17 cellular contexts compared by ENCODE assay signal in the genomic region with DNA sequence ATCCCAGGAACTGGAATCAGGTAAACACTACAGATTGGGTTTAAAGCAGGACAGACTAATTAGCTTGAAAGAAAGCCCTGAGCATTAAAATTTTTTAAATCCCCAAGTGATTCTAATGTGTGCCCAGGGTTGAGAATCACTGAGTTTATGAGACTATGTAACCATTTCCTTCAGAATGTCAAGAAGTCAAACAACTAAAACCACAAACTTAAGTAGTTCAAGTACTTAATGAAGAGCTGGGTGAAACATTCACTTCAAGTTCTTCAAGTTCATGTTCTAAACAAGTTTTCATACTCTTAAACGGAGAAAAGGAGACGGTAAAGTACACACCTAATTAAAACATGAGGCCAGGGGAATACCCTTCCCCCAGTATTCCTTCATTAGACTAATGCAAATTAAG. TPM values are rescaled to one million over a fixed set of nuclear protein-coding genes. Genes with fewer than 3 reads are reported as not detected.
DNase-seq lines count a peak whose midpoint lies in the region; ATAC-seq, FAIRE-seq and TF ChIP-seq lines count a peak whose summit lies in the region.
"Had no signal": no experiment of that assay in that cellular context is flagged by ENCODE, and none has a peak within 500 bp of the region (broad histone marks: within the 10 kb centered on the region; RNA-seq: fewer than 3 reads in every experiment).

No MANE protein-coding gene starts in this region.

- no peak overlapping the region for H2AK5ac ChIP-seq in mesendoderm (ENCODE audit: low read length)

- no peak overlapping the region for H3K4me3 ChIP-seq in GM12878
- H3K4me3 ChIP-seq in lung: no peak overlapping the region
- no peak overlapping the region for H3K4me3 ChIP-seq in mesendoderm (ENCODE audit: low read length)

- no peak for TF ChIP-seq EP300 in GM12878 (IDR thresholded peaks at IDR 0.05; ENCODE audit: borderline replicate concordance in 1 of 2, control insufficient read depth in 1 of 2, low read depth in 2 of 2, low read length in 2 of 2)

- no peaks in the 10 kb centered on the region for H3K4me1 ChIP-seq in GM12878 (ENCODE audit: control insufficient read depth, insufficient read depth, low read length)
- H3K4me1 ChIP-seq in lung (ENCODE audit: control insufficient read depth in 2 of 2, insufficient read depth in 2 of 2, low read length in 2 of 2): no peaks in the 10 kb centered on the region
- no peaks in the 10 kb centered on the region for H3K4me1 ChIP-seq in mesendoderm (ENCODE audit: control insufficient read depth, low read depth, low read length)

- 96% methylated on average over 2 of the region's 2 CpGs for WGBS in GM12878 (ENCODE audit: insufficient coverage, insufficient replicate concordance, low lambda C conversion rate, missing lambda C conversion rate)
- 72 to 85% methylated on average over 2 of the region's 2 CpGs for WGBS in lung, 2 donors
- no CpG with 5 or more reads among the region's 2 CpGs for WGBS in mesendoderm (ENCODE audit: extremely low coverage, insufficient coverage, low lambda C conversion rate)

- no peak overlapping the region for H3K23ac ChIP-seq in mesendoderm (ENCODE audit: low read length)

- H3K9ac ChIP-seq in GM12878 (ENCODE audit: control insufficient read depth, insufficient read depth, low read length) (no peak overlapping the region), mesendoderm (ENCODE audit: low read length) (no peak overlapping the region)

- ATAC-seq in GM12878: no peak
- peak; percentile 58 for ATAC-seq in lung (ENCODE audit: insufficient read depth, low FRiP score)
- ATAC-seq in activated CD4-positive, CD25-positive, alpha-beta regulatory T cell treated with anti-CD3 and anti-CD28 coated beads, Interleukin-2, amount 50 U/mL, for 24 hours: no peak

- H3K27ac ChIP-seq in C4-2B: peak overlapping the region; percentile 76; the same call in 1 of the 2 replicates
- H3K27ac ChIP-seq in GM12878 (ENCODE audit: control insufficient read depth, insufficient read depth): no peak overlapping the region
- no peak overlapping the region for H3K27ac ChIP-seq in lung (ENCODE audit: low read depth in 1 of 2, low read length in 1 of 2)
- H3K27ac ChIP-seq in mesendoderm (ENCODE audit: low read depth, low read length): no peak overlapping the region

- H4K20me1 ChIP-seq in GM12878 (ENCODE audit: control insufficient read depth, insufficient read depth): no peaks in the 10 kb centered on the region

- no peak overlapping the region for H3K4me2 ChIP-seq in GM12878 (ENCODE audit: control insufficient read depth, insufficient read depth)
- H3K4me2 ChIP-seq in mesendoderm (ENCODE audit: low read length): no peak overlapping the region

- H3K56ac ChIP-seq in mesendoderm (ENCODE audit: low read length): no peak overlapping the region

- no TSS peak for BruUV-seq in GM12878 (replicated peaks; lab: Mats Ljungman, UMichigan)

- no peak overlapping the region for H2BK120ac ChIP-seq in mesendoderm (ENCODE audit: low read depth, low read length)

- H2BK15ac ChIP-seq in mesendoderm (replicated peaks; ENCODE audit: low read depth): no peak overlapping the region

- CTCF ChIA-PET in GM12878 (lab: Yijun Ruan, JAX): interaction anchor here (0.6 to 1.6 kb wide), 2 partner anchors 171 to 202 kb away, joined by 3 read pairs; no protein-coding TSS in a partner anchor

- H2AFZ ChIP-seq in GM12878 (ENCODE audit: control insufficient read depth, low read depth, low read length): no peak overlapping the region

- intact Hi-C loops in GM12878 (cut with micrococcal nuclease; ENCODE audit: unreplicated experiment): no loop called here

- POLR2A ChIA-PET in GM12878 (lab: Charles Lee): no interaction called here

- H3K79me1 ChIP-seq in mesendoderm (ENCODE audit: low read length): peaks cover 1% of the 10 kb centered on the region

- H3K9me3 ChIP-seq in GM12878 (replicated peaks; ENCODE audit: control insufficient read depth, insufficient read depth, low read length) (no peaks in the 10 kb centered on the region), lung (ENCODE audit: control insufficient read depth in 2 of 2, insufficient read depth in 1 of 2, low read length in 1 of 2) (no peaks in the 10 kb centered on the region)

- H3K18ac ChIP-seq in mesendoderm (ENCODE audit: low read length): no peak overlapping the region

- H3K36me3 ChIP-seq in GM12878 (ENCODE audit: control insufficient read depth in 2 of 2, insufficient read depth in 2 of 2, low read length in 1 of 2): peaks cover 0 to 4% of the 10 kb centered on the region in 2 experiments
- peaks cover 3 to 17% of the 10 kb centered on the region in 2 donors for H3K36me3 ChIP-seq in lung (ENCODE audit: control insufficient read depth in 2 of 2, insufficient read depth in 2 of 2, low read length in 2 of 2)
- H3K36me3 ChIP-seq in mesendoderm (ENCODE audit: control insufficient read depth, insufficient read depth, low read length): no peaks in the 10 kb centered on the region

- DNase-seq in M059J (ENCODE audit: low read depth) (peak; percentile 20), GM12878 (ENCODE audit: low read depth, low spot score) (no peak), lung (ENCODE audit: low spot score) (no peak), NCI-H345 (lab: John Stamatoyannopoulos, UW) (no peak), mesendoderm (no peak)
- DNase-seq in activated CD8-positive, alpha-beta memory T cell treated with anti-CD3 and anti-CD28 coated beads for 24 hours: no peak
- DNase-seq: AML-193; CD4-positive, alpha-beta memory T cell; H7; Karpas-422; NCI-H2029; NCI-H69; NK-92 treated with Interleukin-12 subunit alpha and Interleukin-12 subunit beta, amount 100 ng/mL, for 24 hours; OCI-M1; RPMI8226 had no signal

- H3K79me2 ChIP-seq in GM12878 (ENCODE audit: control insufficient read depth, insufficient read depth, low read length): no peaks in the 10 kb centered on the region; the same call in none of the 2 replicates
- H3K79me2 ChIP-seq in mesendoderm (ENCODE audit: control insufficient read depth, insufficient read depth, low read length): no peaks in the 10 kb centered on the region

- RAD21 ChIA-PET in GM12878 (lab: Charles Lee; ENCODE audit: unreplicated experiment): no interaction called here

- no peak overlapping the region for H4K5ac ChIP-seq in mesendoderm (ENCODE audit: low read length)

- H3K27me3 ChIP-seq in GM12878 (replicated peaks in 1 of 2; ENCODE audit: control insufficient read depth in 2 of 2, insufficient read depth in 2 of 2, low read length in 1 of 2) (no peaks in the 10 kb centered on the region), lung (ENCODE audit: control insufficient read depth, insufficient read depth) (no peaks in the 10 kb centered on the region), mesendoderm (ENCODE audit: insufficient read depth, low read length, poor library complexity) (no peaks in the 10 kb centered on the region)

- H2BK5ac ChIP-seq in mesendoderm (ENCODE audit: low read length): no peak overlapping the region

- SMC1A ChIA-PET in GM12878 (lab: Charles Lee; ENCODE audit: uncharacterized antibody, unreplicated experiment): no interaction called here

- FAIRE-seq in GM12878 (lab: Jason Lieb, UNC): no peak

- TF ChIP-seq CTCF in C4-2B (conservative IDR thresholded peaks at IDR 0.05) (no peak), GM12878 (IDR thresholded peaks at IDR 0.05 in 2 of 3, conservative IDR thresholded peaks at IDR 0.05 in 1 of 3; ENCODE audit: control insufficient read depth in 2 of 3, extremely low read depth in 1 of 3, insufficient read depth in 1 of 3, low read depth in 3 of 3, low read length in 3 of 3) (no peak), lung (IDR thresholded peaks at IDR 0.05; ENCODE audit: control extremely low read depth, extremely low read depth) (no peak)

- in situ Hi-C loops in GM12878 (cut with MboI): no loop called here

- H3K4ac ChIP-seq in mesendoderm (ENCODE audit: low read depth, low read length): no peak overlapping the region

- no peak overlapping the region for H4K8ac ChIP-seq in mesendoderm (ENCODE audit: low read depth, low read length)

- TF ChIP-seq POLR2A in GM12878 (IDR thresholded peaks at IDR 0.05; ENCODE audit: low read depth, low read length): no peak

- no peak for TF ChIP-seq RAD21 in GM12878 (IDR thresholded peaks at IDR 0.05; ENCODE audit: insufficient read depth, low read depth, low read length)

RNA-seq across cellular contexts. Expression of a gene that starts 28.2 kb away (rescaled TPM):
- total RNA-seq in M059J (2014; rRNA removed; shearing (Covaris generic)): 0.02 TPM in 1 of 2 replicates, not detected in the other
- total RNA-seq in GM12878 (2013; cell fraction: nucleolus; rRNA removed): 1.0 and 1.1 TPM in 2 replicates
- 0.33 and 0.34 TPM in 2 replicates for total RNA-seq in GM12878 (2014; rRNA removed)
- 0.14 and 0.22 TPM in 2 replicates for total RNA-seq in GM12878 (2014; rRNA removed; fragmentation: Illumina TruSeq; extraction: Trizol)
- 0.51 and 0.72 TPM in 2 replicates for total RNA-seq in GM12878 (2021)
- 0.03 TPM for polyA plus RNA-seq in GM12878 (2011; ENCODE audit: low read depth)
- polyA plus RNA-seq in GM12878 (2011; rRNA removed): 0.33 and 0.71 TPM in 2 replicates
- 0.33 and 0.57 TPM in 2 replicates for polyA plus RNA-seq in GM12878 (2011; cell fraction: cytosol; rRNA removed)
- 1.2 and 1.8 TPM in 2 replicates for polyA plus RNA-seq in GM12878 (2011; cell fraction: nucleus; rRNA removed)
- polyA plus RNA-seq in GM12878 (2012): 0.18 and 0.28 TPM in 2 replicates
- 0.31 and 0.55 TPM in 2 replicates for polyA plus RNA-seq in GM12878 (2014; fragmentation: Illumina TruSeq; extraction: Trizol)
- polyA plus RNA-seq in GM12878 (2014; fragmentation: Nextera tagmentation; extraction: Ambion mirVana): under 1 TPM; 0.02 to 0.29 TPM
- polyA plus RNA-seq in GM12878 (2014; rRNA removed): 0.78 and 0.80 TPM in 2 replicates
- 1 to 10 TPM; 1.5 to 2.1 TPM for polyA plus RNA-seq in GM12878 (2016; fragmentation: Nextera tagmentation; extraction: Ambion mirVana)
- 0.29 and 0.52 TPM in 2 replicates for polyA minus RNA-seq in GM12878 (2011; rRNA and poly(A)+ RNA removed)
- not detected in 2 replicates for polyA minus RNA-seq in GM12878 (2011; cell fraction: cytosol; rRNA and poly(A)+ RNA removed)
- 0.97 and 2.4 TPM in 2 replicates for polyA minus RNA-seq in GM12878 (2011; cell fraction: nucleus; rRNA and poly(A)+ RNA removed)
- under 1 TPM; 0.12 to 0.23 TPM for total RNA-seq in lung
- polyA plus RNA-seq in lung: under 1 TPM; 0.07 to 0.08 TPM
- polyA plus RNA-seq in mesendoderm (2013, experiment 1 of 2): 0.48 TPM
- 0.55 TPM for polyA plus RNA-seq in mesendoderm (2013, experiment 2 of 2)

RNA-seq across cellular contexts. Expression of a gene that starts 44.9 kb away (rescaled TPM):
- total RNA-seq in M059J (2014; rRNA removed; shearing (Covaris generic)): 77.3 and 81.2 TPM in 2 replicates
- 109 TPM in 2 replicates for total RNA-seq in GM12878 (2013; cell fraction: nucleolus; rRNA removed)
- total RNA-seq in GM12878 (2014; rRNA removed) (34.7 and 42.5 TPM in 2 replicates), GM12878 (2014; rRNA removed; fragmentation: Illumina TruSeq; extraction: Trizol) (43.5 and 45.9 TPM in 2 replicates), GM12878 (2021) (65.9 and 71.5 TPM in 2 replicates), lung (100 to 1,000 TPM in 1 of 2 donors, 10 to 100 TPM in 1; 89.5 to 103 TPM)
- 17.5 TPM for polyA plus RNA-seq in GM12878 (2011; ENCODE audit: low read depth)
- polyA plus RNA-seq in GM12878 (2011; rRNA removed) (46.3 and 87.7 TPM in 2 replicates), GM12878 (2014; fragmentation: Illumina TruSeq; extraction: Trizol) (46.8 and 69.3 TPM in 2 replicates), GM12878 (2014; fragmentation: Nextera tagmentation; extraction: Ambion mirVana) (10 to 100 TPM; 17.1 to 20.4 TPM), GM12878 (2014; rRNA removed) (23.5 and 26.5 TPM in 2 replicates), GM12878 (2016; fragmentation: Nextera tagmentation; extraction: Ambion mirVana) (10 to 100 TPM; 73.1 to 85.4 TPM), lung (10 to 100 TPM; 24.4 to 44.0 TPM)
- 20.9 and 40.4 TPM in 2 replicates for polyA plus RNA-seq in GM12878 (2011; cell fraction: cytosol; rRNA removed)
- 20.9 and 21.5 TPM in 2 replicates for polyA plus RNA-seq in GM12878 (2011; cell fraction: nucleus; rRNA removed)
- 35.8 and 41.6 TPM in 2 replicates for polyA plus RNA-seq in GM12878 (2012)
- polyA minus RNA-seq in GM12878 (2011; rRNA and poly(A)+ RNA removed): 77.9 and 91.5 TPM in 2 replicates
- 26.9 and 28.9 TPM in 2 replicates for polyA minus RNA-seq in GM12878 (2011; cell fraction: cytosol; rRNA and poly(A)+ RNA removed)
- 35.7 and 51.8 TPM in 2 replicates for polyA minus RNA-seq in GM12878 (2011; cell fraction: nucleus; rRNA and poly(A)+ RNA removed)
- polyA plus RNA-seq in mesendoderm (2013, experiment 1 of 2): 54.1 TPM
- polyA plus RNA-seq in mesendoderm (2013, experiment 2 of 2): 50.4 TPM
